In genomic region chr3:114308377-114308776, GRCh38 we compare ENCODE assay signal across 14 cellular contexts. TPM values are rescaled to one million over a fixed set of nuclear protein-coding genes. Genes with fewer than 3 reads are reported as not detected.
DNase-seq lines count a peak whose midpoint lies in the region; ATAC-seq and TF ChIP-seq lines count a peak whose summit lies in the region.
"Had no signal": no experiment of that assay in that cellular context is flagged by ENCODE, and none has a peak within 500 bp of the region (broad histone marks: within the 10 kb centered on the region; RNA-seq: fewer than 3 reads in every experiment).

No MANE protein-coding gene starts in this region.

- no peaks in the 10 kb centered on the region for H3K36me3 ChIP-seq in naive thymus-derived CD4-positive, alpha-beta T cell (ENCODE audit: control insufficient read depth in 2 of 3, insufficient read depth in 3 of 3, low read length in 3 of 3)
- H3K36me3 ChIP-seq in colonic mucosa, result no peaks in the 10 kb centered on the region

- peaks cover 13 to 31% (median 20%) of the 10 kb centered on the region in 7 donors for H3K4me1 Mint-ChIP-seq in naive thymus-derived CD4-positive, alpha-beta T cell
- H3K4me1 Mint-ChIP-seq: mesothelial cell of epicardium had no signal

- TF ChIP-seq CTCF in colonic mucosa (IDR thresholded peaks at IDR 0.05), result no peak

- no peaks in the 10 kb centered on the region for H3K27me3 ChIP-seq in naive thymus-derived CD4-positive, alpha-beta T cell (ENCODE audit: control insufficient read depth in 2 of 2, insufficient read depth in 2 of 2, low read length in 2 of 2)
- H3K27me3 ChIP-seq in colonic mucosa, result no peaks in the 10 kb centered on the region

- peak overlapping the region; percentile 48 for H3K27ac ChIP-seq in naive thymus-derived CD4-positive, alpha-beta T cell (ENCODE audit: low read depth, low read length)
- H3K27ac ChIP-seq in colonic mucosa, result no peak overlapping the region
- H3K27ac ChIP-seq: 22Rv1 had no signal

- peaks cover 0 to 3% (median 0%) of the 10 kb centered on the region in 11 donors for H3K9me3 Mint-ChIP-seq in naive thymus-derived CD4-positive, alpha-beta T cell
- H3K9me3 Mint-ChIP-seq: mesothelial cell of epicardium had no signal

- H3K4me1 ChIP-seq in naive thymus-derived CD4-positive, alpha-beta T cell (ENCODE audit: control insufficient read depth in 2 of 2, insufficient read depth in 2 of 2, low read length in 2 of 2), result peaks cover 10 to 63% of the 10 kb centered on the region in 2 donors
- no peaks in the 10 kb centered on the region for H3K4me1 ChIP-seq in colonic mucosa

- peak; percentile 53 to 55 for ATAC-seq in activated CD4-positive, CD25-positive, alpha-beta regulatory T cell treated with anti-CD3 and anti-CD28 coated beads, Interleukin-2, amount 50 U/mL, for 24 hours
- ATAC-seq in HG02588 (IDR thresholded peaks at IDR 0.05; ENCODE audit: unreplicated experiment) (peak; percentile 10), HG03521 (IDR thresholded peaks at IDR 0.05; ENCODE audit: unreplicated experiment) (peak; percentile 13), HG03457 (IDR thresholded peaks at IDR 0.05; ENCODE audit: unreplicated experiment) (no peak)
- ATAC-seq in naive thymus-derived CD4-positive, alpha-beta T cell, result peak; percentile 15
- ATAC-seq: right cardiac atrium had no signal

- CTCF ChIA-PET in naive thymus-derived CD4-positive, alpha-beta T cell (lab: Charles Lee), result interaction anchor here (0.8 kb wide), 1 partner anchor 17 kb away, joined by 3 read pairs; no protein-coding TSS in a partner anchor

- H3K4me3 Mint-ChIP-seq in naive thymus-derived CD4-positive, alpha-beta T cell, result peak overlapping the region in 6 of 10 donors; percentile 7 to 51 (median 26)
- H3K4me3 Mint-ChIP-seq: mesothelial cell of epicardium had no signal

- H3K9me3 ChIP-seq in naive thymus-derived CD4-positive, alpha-beta T cell (ENCODE audit: control insufficient read depth in 2 of 3, low read length in 3 of 3), result no peaks in the 10 kb centered on the region
- no peaks in the 10 kb centered on the region for H3K9me3 ChIP-seq in colonic mucosa

- intact Hi-C loops in naive thymus-derived CD4-positive, alpha-beta T cell (cut with micrococcal nuclease), result loop anchor here (2.0 kb wide), 2 partner anchors 18 to 20 kb away; no protein-coding TSS in a partner anchor
- intact Hi-C loops in colonic mucosa (cut with DNase I), result no loop called here

- H3K4me3 ChIP-seq in naive thymus-derived CD4-positive, alpha-beta T cell (ENCODE audit: low read length), result peak overlapping the region; percentile 14
- no peak overlapping the region for H3K4me3 ChIP-seq in colonic mucosa

- no peaks in the 10 kb centered on the region for H3K27me3 Mint-ChIP-seq in naive thymus-derived CD4-positive, alpha-beta T cell

- POLR2A ChIA-PET in naive thymus-derived CD4-positive, alpha-beta T cell (lab: Charles Lee), result interaction anchor here (1.6 kb wide), 1 partner anchor 95 kb away, joined by 8 read pairs; no protein-coding TSS in a partner anchor

- peak overlapping the region in 7 of 9 donors; percentile 3 to 88 (median 65) for H3K27ac Mint-ChIP-seq in naive thymus-derived CD4-positive, alpha-beta T cell
- H3K27ac Mint-ChIP-seq: mesothelial cell of epicardium had no signal

- H3K36me3 Mint-ChIP-seq in naive thymus-derived CD4-positive, alpha-beta T cell, result peaks cover 0 to 7% (median 6%) of the 10 kb centered on the region in 5 donors
- H3K36me3 Mint-ChIP-seq: mesothelial cell of epicardium had no signal

- no peak for DNase-seq in activated CD4-positive, CD25-positive, alpha-beta regulatory T cell treated with anti-CD3 and anti-CD28 coated beads, Interleukin-2, amount 50 U/mL, for 72 hours
- DNase-seq in naive thymus-derived CD4-positive, alpha-beta T cell, result no peak
- DNase-seq in colonic mucosa (no peak), SKM-1 treated with dmso at 0.1 percent for 144 hours (lab: John Stamatoyannopoulos, UW; ENCODE audit: unreplicated experiment) (no peak)
- DNase-seq: aorta, DND-41, NCI-H146 had no signal

- H3K9ac ChIP-seq in colonic mucosa (ENCODE audit: low read depth in 2 of 2, low read length in 2 of 2), result no peak overlapping the region

RNA-seq across cellular contexts. Expression of gene TIGIT, which starts 14.5 kb away (rescaled TPM):
- 10 to 100 TPM in 1 of 5 experiments, 1 to 10 TPM in 4; 1.3 to 14.9 (median 3.8) TPM for total RNA-seq in naive thymus-derived CD4-positive, alpha-beta T cell
- polyA plus RNA-seq in naive thymus-derived CD4-positive, alpha-beta T cell, result 1 to 10 TPM in 1 of 2 donors, under 1 TPM in 1; 0.63 to 2.8 TPM
- under 1 TPM; 0.37 to 0.40 TPM for total RNA-seq in colonic mucosa
- total RNA-seq: mesothelial cell of epicardium had no signal
